In genomic region chr19:50252111-50252886, GRCh38 we compare ENCODE assay signal across 8 cellular contexts. TPM values are rescaled to one million over a fixed set of nuclear protein-coding genes. Genes with fewer than 3 reads are reported as not detected.
DNase-seq lines count a peak whose midpoint lies in the region; ATAC-seq and TF ChIP-seq lines count a peak whose summit lies in the region.

No MANE protein-coding gene starts in this region.

- H3K4me2 ChIP-seq in DOHH2 (ENCODE audit: low read length): no peak overlapping the region
- no peak overlapping the region for H3K4me2 ChIP-seq in MM.1S (ENCODE audit: low read depth, low read length)

- intact Hi-C loops in tibial artery (cut with DNase I; ENCODE audit: low total_unique reads): no loop called here
- intact Hi-C loops in vagina (cut with DNase I): no loop called here

- no peak overlapping the region for H3K27ac Mint-ChIP-seq in activated naive CD8-positive, alpha-beta T cell treated with anti-CD3 and anti-CD28 coated beads for 36 hours

- H3K27me3 ChIP-seq in DOHH2 (ENCODE audit: control insufficient read depth, low read length) (no peaks in the 10 kb centered on the region), MM.1S (replicated peaks; ENCODE audit: insufficient read depth, low read length) (peaks cover 52% of the 10 kb centered on the region), tibial artery (peaks cover 0 to 4% of the 10 kb centered on the region in 2 donors), vagina (no peaks in the 10 kb centered on the region)

- H3K27me3 Mint-ChIP-seq in activated naive CD8-positive, alpha-beta T cell treated with anti-CD3 and anti-CD28 coated beads for 36 hours: peaks cover 29% of the 10 kb centered on the region

- H3K79me2 ChIP-seq in DOHH2 (ENCODE audit: control insufficient read depth, low read length): no peaks in the 10 kb centered on the region
- no peaks in the 10 kb centered on the region for H3K79me2 ChIP-seq in MM.1S (ENCODE audit: low read length)

- no peak overlapping the region for H3K4me3 ChIP-seq in DOHH2 (ENCODE audit: low read length)
- H3K4me3 ChIP-seq in MM.1S (ENCODE audit: low read length): no peak overlapping the region
- no peak overlapping the region for H3K4me3 ChIP-seq in tibial artery
- no peak overlapping the region for H3K4me3 ChIP-seq in vagina

- no peaks in the 10 kb centered on the region for H3F3A ChIP-seq in DOHH2 (ENCODE audit: control insufficient read depth, insufficient read depth)
- no peaks in the 10 kb centered on the region for H3F3A ChIP-seq in MM.1S (ENCODE audit: insufficient read depth, low read length)

- no peak overlapping the region for H3K4me3 Mint-ChIP-seq in activated naive CD8-positive, alpha-beta T cell treated with anti-CD3 and anti-CD28 coated beads for 36 hours

- no peaks in the 10 kb centered on the region for H3K36me3 Mint-ChIP-seq in activated naive CD8-positive, alpha-beta T cell treated with anti-CD3 and anti-CD28 coated beads for 36 hours

- H3K9me3 ChIP-seq in DOHH2 (ENCODE audit: control insufficient read depth, insufficient read depth, low read length) (peaks cover 7% of the 10 kb centered on the region), MM.1S (replicated peaks; ENCODE audit: insufficient read depth, low read length) (no peaks in the 10 kb centered on the region), tibial artery (peaks cover 2 to 21% (median 21%) of the 10 kb centered on the region in 3 donors), vagina (no peaks in the 10 kb centered on the region)

- H3K36me3 ChIP-seq in DOHH2 (ENCODE audit: control insufficient read depth, low read length) (no peaks in the 10 kb centered on the region), MM.1S (replicated peaks; ENCODE audit: insufficient read depth, low read length) (no peaks in the 10 kb centered on the region), tibial artery (peaks cover 0 to 44% (median 0%) of the 10 kb centered on the region in 3 donors), vagina (peaks cover 0 to 6% of the 10 kb centered on the region in 2 donors)

- TF ChIP-seq POLR2A in vagina (IDR thresholded peaks at IDR 0.05): no peak

- H3K27ac ChIP-seq in DOHH2 (ENCODE audit: low read depth, low read length) (no peak overlapping the region), MM.1S (ENCODE audit: low read length) (no peak overlapping the region), tibial artery (no peak overlapping the region), vagina (no peak overlapping the region)

- H3K9me3 Mint-ChIP-seq in activated naive CD8-positive, alpha-beta T cell treated with anti-CD3 and anti-CD28 coated beads for 36 hours: peaks cover 18% of the 10 kb centered on the region

- no peaks in the 10 kb centered on the region for H4K20me1 ChIP-seq in DOHH2 (ENCODE audit: control insufficient read depth, insufficient read depth, low read depth, low read length)
- H4K20me1 ChIP-seq in MM.1S (ENCODE audit: insufficient read depth, low read length): no peaks in the 10 kb centered on the region

- H3K9me2 ChIP-seq in DOHH2 (replicated peaks; ENCODE audit: control insufficient read depth, low read length) (no peaks in the 10 kb centered on the region), MM.1S (replicated peaks; ENCODE audit: insufficient read depth, low read length) (no peaks in the 10 kb centered on the region)

- H3K9ac ChIP-seq in MM.1S (ENCODE audit: low read length): no peak overlapping the region

- DNase-seq in MM.1S (no peak), left lobe of liver (ENCODE audit: low spot score) (no peak), tibial artery (no peak), NCI-H2029 treated with DMSO at 0.1 percent for 48 hours (lab: John Stamatoyannopoulos, UW) (no peak), vagina (ENCODE audit: extremely low spot score in 2 of 2) (no peak), occipital lobe (lab: John Stamatoyannopoulos, UW) (no peak)
- DNase-seq in activated naive CD8-positive, alpha-beta T cell treated with anti-CD3 and anti-CD28 coated beads for 36 hours: peak; percentile 21

- H3K4me1 Mint-ChIP-seq in activated naive CD8-positive, alpha-beta T cell treated with anti-CD3 and anti-CD28 coated beads for 36 hours: no peaks in the 10 kb centered on the region

- H3K4me1 ChIP-seq in DOHH2 (ENCODE audit: control insufficient read depth, low read length) (no peaks in the 10 kb centered on the region), MM.1S (ENCODE audit: low read length) (no peaks in the 10 kb centered on the region), tibial artery (no peaks in the 10 kb centered on the region), vagina (no peaks in the 10 kb centered on the region)

- TF ChIP-seq CTCF in DOHH2 (IDR thresholded peaks at IDR 0.05; ENCODE audit: low read depth, low read length, poor library complexity, severe bottlenecking) (peak; percentile 87), MM.1S (IDR thresholded peaks at IDR 0.05; ENCODE audit: low read length) (peak; percentile 66), tibial artery (IDR thresholded peaks at IDR 0.05) (peak; percentile 7 to 27), vagina (IDR thresholded peaks at IDR 0.05) (no peak)

- peak; percentile 54 for ATAC-seq in left lobe of liver

- no peak overlapping the region for H2AFZ ChIP-seq in MM.1S (ENCODE audit: low read length)

RNA-seq across cellular contexts. Expression of gene MYH14, which starts 48.9 kb away (rescaled TPM):
- not detected for total RNA-seq in activated naive CD8-positive, alpha-beta T cell treated with anti-CD3 and anti-CD28 coated beads for 36 hours
- 70.5 TPM for total RNA-seq in left lobe of liver
- 51.6 TPM for total RNA-seq in vagina
- total RNA-seq in occipital lobe: 0.94 TPM

Comparison
In these comparisons a context has a peak if more than half of its experiments do, and no peak if none do; other contexts are left out.
1. CTCF ChIP-seq: peak in DOHH2 (single experiment), MM.1S (single experiment) and tibial artery (2 of 2); none in vagina (0 of 3).
2. RNA of gene MYH14, which starts 48.9 kb away (total RNA-seq): 70.5 TPM in left lobe of liver (single experiment) and 51.6 TPM in vagina (single experiment); 0.94 TPM in occipital lobe (single experiment) and not detected in activated naive CD8-positive, alpha-beta T cell treated with anti-CD3 and anti-CD28 coated beads for 36 hours; every median in the first group is over 10 times any median in the second.